In the genomic region with DNA sequence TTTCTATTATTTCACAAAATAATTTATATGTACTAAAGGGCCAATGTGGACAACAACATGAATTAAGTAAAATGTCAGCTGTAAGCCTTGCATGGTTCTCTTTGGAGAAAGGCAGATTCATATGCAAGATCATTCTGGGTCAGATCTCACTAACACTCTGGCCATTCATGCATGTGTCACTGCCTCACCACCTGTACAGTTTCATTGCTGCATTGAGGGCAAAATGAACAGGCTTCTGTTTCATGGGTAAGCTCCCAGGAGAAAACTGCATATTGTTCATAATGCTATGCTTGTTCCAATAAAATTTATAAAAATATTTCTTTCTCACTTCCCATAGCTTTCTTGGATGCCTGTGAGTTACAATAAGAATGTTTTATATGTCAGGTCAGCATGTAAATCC, we compare ENCODE assay signal across 25 cellular contexts.
DNase-seq lines count a peak whose midpoint lies in the region; ATAC-seq, FAIRE-seq and TF ChIP-seq lines count a peak whose summit lies in the region.
"Had no signal": no experiment of that assay in that cellular context is flagged by ENCODE, and none has a peak within 500 bp of the region (broad histone marks: within the 10 kb centered on the region; RNA-seq: fewer than 3 reads in every experiment).

No MANE protein-coding gene starts in this region.

- no peak for ATAC-seq in WTC11
- ATAC-seq: A549, GM12878 had no signal

- H3K4me3 ChIP-seq in MG63, result no peak overlapping the region
- H3K4me3 ChIP-seq: A549, BLaER1, GM12878 had no signal

- no peaks in the 10 kb centered on the region for H3K36me3 ChIP-seq in MG63
- H3K36me3 ChIP-seq: BE2C, BLaER1 had no signal

- FAIRE-seq in urothelium cell line (lab: Jason Lieb, UNC), result peak; percentile 58
- FAIRE-seq: A549, GM12878, GM12892, GM18507 had no signal

- in situ Hi-C loops in SK-MEL-5 (cut with HindIII; ENCODE audit: low pct_unique_long_range_greater_than_20kb, low sequenced_read_pairs), result no loop called here

- peaks cover 6% of the 10 kb centered on the region; the same call in 1 of the 2 replicates for H3K27me3 Mint-ChIP-seq in WTC11 (ENCODE audit: low read depth)
- H3K27me3 Mint-ChIP-seq: CD4-positive, alpha-beta memory T cell; CD4-positive, CD25-positive, alpha-beta regulatory T cell; CD8-positive, alpha-beta memory T cell had no signal

- POLR2A ChIA-PET in WTC11 (lab: Charles Lee), result no interaction called here

- peaks cover 39% of the 10 kb centered on the region for H3K36me3 Mint-ChIP-seq in WTC11
- H3K36me3 Mint-ChIP-seq: CD14-positive monocyte; CD4-positive, alpha-beta memory T cell; CD4-positive, CD25-positive, alpha-beta regulatory T cell; CD8-positive, alpha-beta memory T cell had no signal

- no peak for TF ChIP-seq CTCF in WTC11 (IDR thresholded peaks at IDR 0.05)

- CTCF ChIA-PET in WTC11 (lab: Charles Lee), result no interaction called here

- DNase-seq in MG63, result peak; percentile 2
- peak; percentile 2 for DNase-seq in SK-MEL-5 (ENCODE audit: low read depth, low spot score)
- no peak for DNase-seq in urothelium cell line (ENCODE audit: low spot score)
- no peak for DNase-seq in WTC11 (ENCODE audit: low spot score)
- no peak for DNase-seq in NCI-H82 treated with DMSO at 0.1 percent for 48 hours (lab: John Stamatoyannopoulos, UW; ENCODE audit: unreplicated experiment)
- DNase-seq: AML-193; BE2C; C1 segment of cervical spinal cord; CD4-positive, alpha-beta memory T cell; CD4-positive, CD25-positive, alpha-beta regulatory T cell; CD8-positive, alpha-beta memory T cell; COR-L47; DMS 273 treated with DMSO at 0.1 percent for 48 hours; DMS153; DMS53; DMS79; DND-41; EL; GDM1 had no signal

- no peaks in the 10 kb centered on the region for H3K4me1 Mint-ChIP-seq in WTC11
- H3K4me1 Mint-ChIP-seq: CD14-positive monocyte; CD4-positive, alpha-beta memory T cell; CD4-positive, CD25-positive, alpha-beta regulatory T cell; CD8-positive, alpha-beta memory T cell had no signal

- no peaks in the 10 kb centered on the region for H3K27me3 ChIP-seq in MG63
- H3K27me3 ChIP-seq: BE2C, BLaER1 had no signal

- H3K9me3 ChIP-seq in MG63, result no peaks in the 10 kb centered on the region
- H3K9me3 ChIP-seq: BE2C, BLaER1 had no signal

- H3K4me3 Mint-ChIP-seq in WTC11, result no peak overlapping the region
- H3K4me3 Mint-ChIP-seq: CD14-positive monocyte; CD4-positive, alpha-beta memory T cell; CD4-positive, CD25-positive, alpha-beta regulatory T cell; CD8-positive, alpha-beta memory T cell had no signal

- no peak overlapping the region for H3K27ac Mint-ChIP-seq in WTC11
- H3K27ac Mint-ChIP-seq: CD14-positive monocyte; CD4-positive, alpha-beta memory T cell; CD4-positive, CD25-positive, alpha-beta regulatory T cell; CD8-positive, alpha-beta memory T cell had no signal

- peaks cover 47% of the 10 kb centered on the region for H3K9me3 Mint-ChIP-seq in WTC11

TF ChIP-seq in WTC11, 78 proteins besides CTCF, POLR2A, EP300 and RAD21:
- no peak for TF ChIP-seq NR1H2 (CRISPR knock-in tag; IDR thresholded peaks at IDR 0.05)
- no peak for TF ChIP-seq JAZF1 (CRISPR knock-in tag; IDR thresholded peaks at IDR 0.05)
- TF ChIP-seq, protein P1, sequence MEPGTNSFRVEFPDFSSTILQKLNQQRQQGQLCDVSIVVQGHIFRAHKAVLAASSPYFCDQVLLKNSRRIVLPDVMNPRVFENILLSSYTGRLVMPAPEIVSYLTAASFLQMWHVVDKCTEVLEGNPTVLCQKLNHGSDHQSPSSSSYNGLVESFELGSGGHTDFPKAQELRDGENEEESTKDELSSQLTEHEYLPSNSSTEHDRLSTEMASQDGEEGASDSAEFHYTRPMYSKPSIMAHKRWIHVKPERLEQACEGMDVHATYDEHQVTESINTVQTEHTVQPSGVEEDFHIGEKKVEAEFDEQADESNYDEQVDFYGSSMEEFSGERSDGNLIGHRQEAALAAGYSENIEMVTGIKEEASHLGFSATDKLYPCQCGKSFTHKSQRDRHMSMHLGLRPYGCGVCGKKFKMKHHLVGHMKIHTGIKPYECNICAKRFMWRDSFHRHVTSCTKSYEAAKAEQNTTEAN (CRISPR knock-in tag; IDR thresholded peaks at IDR 0.05), result no peak
- TF ChIP-seq, protein P2, sequence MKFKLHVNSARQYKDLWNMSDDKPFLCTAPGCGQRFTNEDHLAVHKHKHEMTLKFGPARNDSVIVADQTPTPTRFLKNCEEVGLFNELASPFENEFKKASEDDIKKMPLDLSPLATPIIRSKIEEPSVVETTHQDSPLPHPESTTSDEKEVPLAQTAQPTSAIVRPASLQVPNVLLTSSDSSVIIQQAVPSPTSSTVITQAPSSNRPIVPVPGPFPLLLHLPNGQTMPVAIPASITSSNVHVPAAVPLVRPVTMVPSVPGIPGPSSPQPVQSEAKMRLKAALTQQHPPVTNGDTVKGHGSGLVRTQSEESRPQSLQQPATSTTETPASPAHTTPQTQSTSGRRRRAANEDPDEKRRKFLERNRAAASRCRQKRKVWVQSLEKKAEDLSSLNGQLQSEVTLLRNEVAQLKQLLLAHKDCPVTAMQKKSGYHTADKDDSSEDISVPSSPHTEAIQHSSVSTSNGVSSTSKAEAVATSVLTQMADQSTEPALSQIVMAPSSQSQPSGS (CRISPR knock-in tag; IDR thresholded peaks at IDR 0.05; ENCODE audit: borderline replicate concordance, low read depth), result no peak
- TF ChIP-seq, protein P3, sequence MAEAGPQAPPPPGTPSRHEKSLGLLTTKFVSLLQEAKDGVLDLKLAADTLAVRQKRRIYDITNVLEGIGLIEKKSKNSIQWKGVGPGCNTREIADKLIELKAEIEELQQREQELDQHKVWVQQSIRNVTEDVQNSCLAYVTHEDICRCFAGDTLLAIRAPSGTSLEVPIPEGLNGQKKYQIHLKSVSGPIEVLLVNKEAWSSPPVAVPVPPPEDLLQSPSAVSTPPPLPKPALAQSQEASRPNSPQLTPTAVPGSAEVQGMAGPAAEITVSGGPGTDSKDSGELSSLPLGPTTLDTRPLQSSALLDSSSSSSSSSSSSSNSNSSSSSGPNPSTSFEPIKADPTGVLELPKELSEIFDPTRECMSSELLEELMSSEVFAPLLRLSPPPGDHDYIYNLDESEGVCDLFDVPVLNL (CRISPR knock-in tag; IDR thresholded peaks at IDR 0.05; ENCODE audit: borderline replicate concordance, low read depth), result no peak
- no peak for TF ChIP-seq MYBL2 (CRISPR knock-in tag; IDR thresholded peaks at IDR 0.05)
- TF ChIP-seq TEAD4 (CRISPR knock-in tag; IDR thresholded peaks at IDR 0.05), result no peak

Comparison
In these comparisons a context has a peak if more than half of its experiments do, and no peak if none do; other contexts are left out.
1. DNase-seq: peak in MG63 (single experiment) and SK-MEL-5 (single experiment); none in urothelium cell line (single experiment), WTC11 (single experiment) and NCI-H82 treated with DMSO at 0.1 percent for 48 hours (single experiment).